In the genomic region with DNA sequence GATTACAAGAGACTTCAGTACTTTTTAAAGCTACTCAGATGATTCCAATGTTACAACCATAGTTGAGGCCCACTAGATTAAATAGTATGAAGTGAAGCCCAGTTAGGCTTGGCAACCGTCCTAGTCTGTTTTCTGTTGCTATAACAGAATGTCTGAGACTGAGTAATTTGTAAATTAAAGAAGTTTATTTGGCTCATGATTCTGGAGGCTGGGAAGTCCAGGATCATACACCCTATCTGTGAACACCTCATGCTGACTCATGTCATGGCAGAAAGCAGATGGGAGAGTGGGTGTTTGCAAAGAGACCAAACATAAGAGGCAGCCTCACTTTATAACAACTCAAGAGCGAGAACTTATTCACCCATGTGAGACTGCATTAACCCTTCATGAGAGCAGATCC, we compare ENCODE assay signal across 15 cellular contexts.
"Had no signal": no experiment of that assay in that cellular context is flagged by ENCODE, and none has a peak within 500 bp of the region (broad histone marks: within the 10 kb centered on the region; RNA-seq: fewer than 3 reads in every experiment).

No MANE protein-coding gene starts in this region.

- H3K4me1 ChIP-seq: heart left ventricle, prostate gland, right lobe of liver, transverse colon had no signal

- H3K4me1 Mint-ChIP-seq: activated naive CD4-positive, alpha-beta T cell treated with anti-CD3 and anti-CD28 coated beads, Interleukin-2, amount 50 U/mL, for 24 hours; brain; naive B cell; stimulated activated naive B cell treated with anti-CD40 and anti-IgM and Interleukin-4, amounts not matched to agents 10 μg/mL and 1 μg/mL and 100 μg/mL, for 72 hours had no signal

- H3K27ac ChIP-seq: foreskin keratinocyte, heart left ventricle, neutrophil, prostate gland, right lobe of liver, transverse colon had no signal

- H3K4me3 ChIP-seq: heart left ventricle, prostate gland, right lobe of liver, transverse colon had no signal

- H3K27ac Mint-ChIP-seq: activated naive CD4-positive, alpha-beta T cell treated with anti-CD3 and anti-CD28 coated beads, Interleukin-2, amount 50 U/mL, for 24 hours; brain; naive B cell; stimulated activated naive B cell treated with anti-CD40 and anti-IgM and Interleukin-4, amounts not matched to agents 10 μg/mL and 1 μg/mL and 100 μg/mL, for 72 hours had no signal

- DNase-seq: activated CD4-positive, alpha-beta T cell treated with anti-CD3 and anti-CD28 coated beads, Interleukin-2, amount 50 U/mL, for 1 hour; activated T-cell treated with anti-CD3 and anti-CD28 coated beads, Interleukin-2, amount 50 U/mL, for 1 hour; foreskin keratinocyte; heart left ventricle; left ventricle myocardium superior; midbrain; naive B cell; right lobe of liver; stimulated activated CD4-positive, alpha-beta T cell treated with anti-CD3 and anti-CD28 coated beads, Interleukin-2, amount 100 ng/mL, for 24 hours; stimulated activated naive B cell treated with anti-CD40 and anti-IgM and Interleukin-4, amounts not matched to agents 10 μg/mL and 1 μg/mL and 100 μg/mL, for 72 hours; transverse colon had no signal

- H3K27me3 ChIP-seq: foreskin keratinocyte, heart left ventricle, neutrophil, right lobe of liver, transverse colon had no signal

- H3K9me3 Mint-ChIP-seq: activated naive CD4-positive, alpha-beta T cell treated with anti-CD3 and anti-CD28 coated beads, Interleukin-2, amount 50 U/mL, for 24 hours; stimulated activated naive B cell treated with anti-CD40 and anti-IgM and Interleukin-4, amounts not matched to agents 10 μg/mL and 1 μg/mL and 100 μg/mL, for 72 hours had no signal

- H3K36me3 ChIP-seq: heart left ventricle, neutrophil, prostate gland, right lobe of liver, transverse colon had no signal

- H3K4me3 Mint-ChIP-seq: activated naive CD4-positive, alpha-beta T cell treated with anti-CD3 and anti-CD28 coated beads, Interleukin-2, amount 50 U/mL, for 24 hours; brain; naive B cell; stimulated activated naive B cell treated with anti-CD40 and anti-IgM and Interleukin-4, amounts not matched to agents 10 μg/mL and 1 μg/mL and 100 μg/mL, for 72 hours had no signal

- H3K9me3 ChIP-seq: neutrophil, prostate gland, right lobe of liver, transverse colon had no signal

- H3K36me3 Mint-ChIP-seq: activated naive CD4-positive, alpha-beta T cell treated with anti-CD3 and anti-CD28 coated beads, Interleukin-2, amount 50 U/mL, for 24 hours; naive B cell; stimulated activated naive B cell treated with anti-CD40 and anti-IgM and Interleukin-4, amounts not matched to agents 10 μg/mL and 1 μg/mL and 100 μg/mL, for 72 hours had no signal

- H3K27me3 Mint-ChIP-seq: activated naive CD4-positive, alpha-beta T cell treated with anti-CD3 and anti-CD28 coated beads, Interleukin-2, amount 50 U/mL, for 24 hours; brain; naive B cell; stimulated activated naive B cell treated with anti-CD40 and anti-IgM and Interleukin-4, amounts not matched to agents 10 μg/mL and 1 μg/mL and 100 μg/mL, for 72 hours had no signal

- ATAC-seq: foreskin keratinocyte; heart left ventricle; left ventricle myocardium superior; right lobe of liver; stimulated activated naive B cell treated with anti-CD40 and anti-IgM and Interleukin-4, amounts not matched to agents 10 μg/mL and 1 μg/mL and 100 μg/mL, for 72 hours had no signal
